Comparison of ENCODE assay signal across 17 cellular contexts in the genomic region with DNA sequence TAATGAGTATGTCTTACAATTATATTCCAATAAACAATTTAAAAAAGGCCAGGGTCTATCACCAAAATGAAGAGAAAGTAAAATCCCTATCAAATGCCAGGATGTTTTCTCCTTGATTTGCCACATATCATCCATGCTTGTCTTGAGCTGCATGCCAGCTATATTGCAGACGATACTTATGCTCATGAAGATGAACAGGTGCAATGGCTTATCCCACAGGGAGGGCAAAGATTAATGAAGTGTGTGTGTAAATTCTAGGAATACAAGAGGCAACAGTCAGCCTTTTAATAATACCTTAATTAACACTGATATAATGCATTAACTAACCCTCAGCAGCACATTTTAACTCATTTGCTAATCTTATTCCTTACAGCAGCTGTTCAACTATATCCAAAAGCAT.
DNase-seq lines count a peak whose midpoint lies in the region; ATAC-seq, FAIRE-seq and TF ChIP-seq lines count a peak whose summit lies in the region.
"Had no signal": no experiment of that assay in that cellular context is flagged by ENCODE, and none has a peak within 500 bp of the region (broad histone marks: within the 10 kb centered on the region; RNA-seq: fewer than 3 reads in every experiment).

No MANE protein-coding gene starts in this region.

- H3K36me3 ChIP-seq in ascending aorta = no peaks in the 10 kb centered on the region
- H3K36me3 ChIP-seq: BE2C, HAP-1 had no signal

- TF ChIP-seq CTCF in D721Med (IDR thresholded peaks at IDR 0.05; ENCODE audit: insufficient read depth, missing control alignments) = no peak
- TF ChIP-seq CTCF in ascending aorta (IDR thresholded peaks at IDR 0.05) = no peak

- H3K27me3 ChIP-seq in ascending aorta = no peaks in the 10 kb centered on the region
- H3K27me3 ChIP-seq: BE2C had no signal

- ATAC-seq in HG02763 (IDR thresholded peaks at IDR 0.05; ENCODE audit: unreplicated experiment) = no peak

- intact Hi-C loops in ascending aorta (cut with DNase I) = no loop called here

- no peak for DNase-seq in D721Med (ENCODE audit: insufficient read length, low spot score)
- DNase-seq in NCI-H2171 (lab: John Stamatoyannopoulos, UW) = peak; percentile 16
- DNase-seq in NCI-H82 (lab: John Stamatoyannopoulos, UW) = peak; percentile 85
- DNase-seq in hypothalamus (lab: John Stamatoyannopoulos, UW) = no peak
- DNase-seq in ascending aorta (ENCODE audit: low spot score in 2 of 2) = no peak
- DNase-seq: ACHN; BE2C; C1 segment of cervical spinal cord; Caco-2; CD4-positive, CD25-positive, alpha-beta regulatory T cell; DMS79 treated with DMSO at 0.1 percent for 48 hours; GF-D8; KBM-7 had no signal

- H3K9me3 ChIP-seq in ascending aorta = no peaks in the 10 kb centered on the region
- H3K9me3 ChIP-seq: BE2C, Caco-2, HAP-1 had no signal

- no peak overlapping the region for H3K4me3 ChIP-seq in ascending aorta
- H3K4me3 ChIP-seq: HAP-1 had no signal

- peak; percentile 96 for FAIRE-seq in D721Med (lab: Jason Lieb, UNC)
- FAIRE-seq: A204.1 had no signal

- H3K27ac ChIP-seq in ascending aorta = no peak overlapping the region
- H3K27ac ChIP-seq: HL-60 had no signal

- no peaks in the 10 kb centered on the region for H3K4me1 ChIP-seq in ascending aorta
- H3K4me1 ChIP-seq: BE2C, HAP-1 had no signal

Comparison
In these comparisons a context has a peak if more than half of its experiments do, and no peak if none do; other contexts are left out.
1. DNase-seq: peak in NCI-H2171 (single experiment) and NCI-H82 (single experiment); none in D721Med (single experiment), hypothalamus (0 of 51) and ascending aorta (0 of 2).